ENCODE assay signal across 2 cellular contexts in genomic region chr3:129665024-129665768, GRCh38.
A peak's percentile ranks its signal among the peaks of the same experiment; 100 is the strongest.
TF ChIP-seq lines count a peak whose summit lies in the region.

No MANE protein-coding gene starts in this region.

TF ChIP-seq in IMR-90, 13 proteins besides CTCF, POLR2A, EP300 and RAD21:
- TF ChIP-seq MXI1 (IDR thresholded peaks at IDR 0.05; ENCODE audit: borderline replicate concordance, low read depth, low read length) (no peak), CEBPB (IDR thresholded peaks at IDR 0.05; ENCODE audit: low read depth, low read length) (peak; percentile 77)

TF ChIP-seq in HepG2, 621 proteins besides CTCF, POLR2A, EP300 and RAD21:
- TF ChIP-seq CEBPB (IDR thresholded peaks at IDR 0.05; ENCODE audit: borderline replicate concordance, low read depth, low read length) (no peak), SYNCRIP (IDR thresholded peaks at IDR 0.05; ENCODE audit: insufficient read depth, low read depth, low read length) (no peak), MXD1 (CRISPR knock-in tag; IDR thresholded peaks at IDR 0.05) (no peak), ASH2L (IDR thresholded peaks at IDR 0.05; ENCODE audit: insufficient read length, low read depth, low read length) (no peak), ZBTB3 (CRISPR knock-in tag; IDR thresholded peaks at IDR 0.05; ENCODE audit: borderline replicate concordance, low read depth) (no peak), HNRNPL (IDR thresholded peaks at IDR 0.05; ENCODE audit: low read depth, low read length) (no peak), HBP1 (CRISPR knock-in tag; IDR thresholded peaks at IDR 0.05; ENCODE audit: low read depth) (no peak), ZNF44 (CRISPR knock-in tag; IDR thresholded peaks at IDR 0.05) (no peak), POLR2AphosphoS2 (IDR thresholded peaks at IDR 0.05; ENCODE audit: low read depth, low read length) (no peak), SIN3B (IDR thresholded peaks at IDR 0.05; ENCODE audit: low read length) (no peak), ZNF230 (CRISPR knock-in tag; IDR thresholded peaks at IDR 0.05) (no peak), SMARCC2 (IDR thresholded peaks at IDR 0.05) (no peak), ARNTL (CRISPR knock-in tag; IDR thresholded peaks at IDR 0.05) (no peak), ZSCAN21 (CRISPR knock-in tag; IDR thresholded peaks at IDR 0.05; ENCODE audit: borderline replicate concordance) (no peak)
